ENCODE assay signal across 1 cellular context in genomic region chr17:15971108-15971507, GRCh38.
TF ChIP-seq lines count a peak whose summit lies in the region.

No MANE protein-coding gene starts in this region.

TF ChIP-seq in WTC11, 78 proteins besides CTCF, POLR2A, EP300 and RAD21 (continued from another document):
- no peak for TF ChIP-seq ZNF396 (CRISPR knock-in tag; IDR thresholded peaks at IDR 0.05; ENCODE audit: borderline replicate concordance)
TF ChIP-seq in WTC11: peak in this region for 0.
